22 cellular contexts compared by ENCODE assay signal in genomic region chr19:45141203-45141900, GRCh38. TPM values are rescaled to one million over a fixed set of nuclear protein-coding genes. Genes with fewer than 3 reads are reported as not detected.
"Had no signal": no experiment of that assay in that cellular context is flagged by ENCODE, and none has a peak within 500 bp of the region (broad histone marks: within the 10 kb centered on the region; RNA-seq: fewer than 3 reads in every experiment).

No MANE protein-coding gene starts in this region.

- DNase-seq: activated CD4-positive, alpha-beta T cell treated with anti-CD3 and anti-CD28 coated beads for 48 hours; activated CD4-positive, alpha-beta T cell treated with anti-CD3 and anti-CD28 coated beads, Interleukin-2, amount 50 U/mL, for 4 hours; activated CD4-positive, CD25-positive, alpha-beta regulatory T cell treated with anti-CD3 and anti-CD28 coated beads, Interleukin-2, amount 50 U/mL, for 72 hours; activated CD8-positive, alpha-beta memory T cell treated with anti-CD3 and anti-CD28 coated beads, Interleukin-2, amount 10 ng/mL, durations not matched to agents 7 days and 5 days; activated effector memory CD4-positive, alpha-beta T cell treated with anti-CD3 and anti-CD28 coated beads, Interleukin-2, amount 50 U/mL, for 16 hours; activated naive CD4-positive, alpha-beta T cell treated with Interleukin-2 at 50 U/mL for 16 hours; activated naive CD8-positive, alpha-beta T cell treated with anti-CD3 and anti-CD28 coated beads, Interleukin-2, amount 50 U/mL, for 24 hours; activated T-cell treated with anti-CD3 and anti-CD28 coated beads, Interleukin-2, amount 50 U/mL, for 24 hours; Kasumi-1; KBM-7; NCI-H1048; NCI-H146; NCI-H187 treated with DMSO at 0.1 percent for 48 hours; NCI-H2081 treated with DMSO at 0.1 percent for 48 hours; NCI-H446 treated with DMSO at 0.1 percent for 48 hours; NCI-H524 treated with DMSO at 0.1 percent for 48 hours; NCI-H774; SHP77 treated with DMSO at 0.1 percent for 48 hours; T-helper 17 cell; T-helper 9 cell had no signal

RNA-seq across cellular contexts. Expression of gene NKPD1, which starts 19.4 kb away (rescaled TPM):
- total RNA-seq: cardiac septum, M059J had no signal
